ENCODE assay signal across 16 cellular contexts in genomic region chr9:87193151-87193550, GRCh38.
DNase-seq lines count a peak whose midpoint lies in the region; TF ChIP-seq lines count a peak whose summit lies in the region.
"Had no signal": no experiment of that assay in that cellular context is flagged by ENCODE, and none has a peak within 500 bp of the region (broad histone marks: within the 10 kb centered on the region; RNA-seq: fewer than 3 reads in every experiment).

No MANE protein-coding gene starts in this region.

- H3K27me3 Mint-ChIP-seq in chondrocyte (ENCODE audit: low read depth) = no peaks in the 10 kb centered on the region

- TF ChIP-seq CTCF in chondrocyte (IDR thresholded peaks at IDR 0.05) (no peak), smooth muscle cell (IDR thresholded peaks at IDR 0.05; ENCODE audit: borderline replicate concordance, insufficient read depth, poor library complexity, severe bottlenecking) (no peak)

- H2AFZ ChIP-seq in smooth muscle cell (ENCODE audit: low read depth) = no peak overlapping the region

- H3K9ac ChIP-seq in smooth muscle cell (ENCODE audit: low read depth) = no peak overlapping the region
- H3K9ac ChIP-seq: BLaER1 had no signal

- H3K4me1 ChIP-seq in SJSA1 (replicated peaks) (peaks cover 43% of the 10 kb centered on the region), smooth muscle cell (ENCODE audit: low read depth) (peaks cover 7% of the 10 kb centered on the region)

- H3K27me3 ChIP-seq in SJSA1 (replicated peaks) = no peaks in the 10 kb centered on the region
- H3K27me3 ChIP-seq in smooth muscle cell (ENCODE audit: low read depth) = no peaks in the 10 kb centered on the region
- H3K27me3 ChIP-seq: BLaER1 had no signal

- no peak overlapping the region for H3K4me3 Mint-ChIP-seq in chondrocyte (ENCODE audit: unreplicated experiment)
- H3K4me3 Mint-ChIP-seq: CD8-positive, alpha-beta memory T cell; IgD-negative memory B cell had no signal

- H3K79me2 ChIP-seq in smooth muscle cell (ENCODE audit: low read depth) = no peaks in the 10 kb centered on the region

- no peaks in the 10 kb centered on the region for H3K36me3 Mint-ChIP-seq in chondrocyte (ENCODE audit: low read depth)
- H3K36me3 Mint-ChIP-seq: CD8-positive, alpha-beta memory T cell; IgD-negative memory B cell had no signal

- WGBS in smooth muscle cell (ENCODE audit: low lambda C conversion rate) = 100% methylated on average over 1 of the region's 1 CpG

- H3K4me1 Mint-ChIP-seq in chondrocyte (ENCODE audit: low read depth) = peaks cover 73% of the 10 kb centered on the region
- H3K4me1 Mint-ChIP-seq: IgD-negative memory B cell had no signal

- DNase-seq in SJSA1 (ENCODE audit: low read depth in 1 of 2, low spot score in 2 of 2) (no peak), chondrocyte (ENCODE audit: low spot score) (no peak), iris pigment epithelial cell (ENCODE audit: low read depth) (peak; percentile 36), smooth muscle cell (lab: John Stamatoyannopoulos, UW; ENCODE audit: unreplicated experiment) (no peak), NCI-H446 treated with DMSO at 0.1 percent for 48 hours (lab: John Stamatoyannopoulos, UW) (no peak), dedifferentiated amniotic fluid mesenchymal stem cell (ENCODE audit: extremely low spot score) (no peak), NCI-H1694 treated with DMSO at 0.1 percent for 48 hours (lab: John Stamatoyannopoulos, UW) (no peak)
- DNase-seq: CD8-positive, alpha-beta memory T cell; DND-41; MV-4-11; NCI-H1436 treated with DMSO at 0.1 percent for 48 hours; NCI-H2227 treated with DMSO at 0.1 percent for 48 hours; NCI-H69; NK-92 treated with Interleukin-12 subunit alpha and Interleukin-12 subunit beta, amount 100 ng/mL, for 24 hours had no signal

- H3K4me2 ChIP-seq in smooth muscle cell = peak overlapping the region; percentile 72
- H3K4me2 ChIP-seq: BLaER1 had no signal

- no peaks in the 10 kb centered on the region for H3K36me3 ChIP-seq in SJSA1
- no peaks in the 10 kb centered on the region for H3K36me3 ChIP-seq in smooth muscle cell (ENCODE audit: low read depth)
- H3K36me3 ChIP-seq: BLaER1 had no signal

- peak overlapping the region; percentile 75 for H3K27ac Mint-ChIP-seq in chondrocyte (ENCODE audit: unreplicated experiment)
- H3K27ac Mint-ChIP-seq: CD8-positive, alpha-beta memory T cell; IgD-negative memory B cell had no signal

- H3K9me3 ChIP-seq in SJSA1 (replicated peaks) (no peaks in the 10 kb centered on the region), smooth muscle cell (replicated peaks; ENCODE audit: low read depth) (no peaks in the 10 kb centered on the region)
- H3K9me3 ChIP-seq: BLaER1 had no signal

- H3K9me3 Mint-ChIP-seq in chondrocyte (ENCODE audit: low read depth) = peaks cover 4% of the 10 kb centered on the region
- H3K9me3 Mint-ChIP-seq: CD8-positive, alpha-beta memory T cell had no signal

- H3K4me3 ChIP-seq in SJSA1 = no peak overlapping the region
- H3K4me3 ChIP-seq in smooth muscle cell = no peak overlapping the region
- H3K4me3 ChIP-seq: BLaER1 had no signal

- peaks cover 11% of the 10 kb centered on the region for H3F3A ChIP-seq in smooth muscle cell (ENCODE audit: low read depth)

- no peaks in the 10 kb centered on the region for H4K20me1 ChIP-seq in smooth muscle cell (ENCODE audit: low read depth)
- H4K20me1 ChIP-seq: BLaER1 had no signal

- H3K27ac ChIP-seq in SJSA1 (peak overlapping the region; percentile 91), smooth muscle cell (ENCODE audit: low read depth) (peak overlapping the region; percentile 95)
- H3K27ac ChIP-seq: BLaER1 had no signal
